In the genomic region with DNA sequence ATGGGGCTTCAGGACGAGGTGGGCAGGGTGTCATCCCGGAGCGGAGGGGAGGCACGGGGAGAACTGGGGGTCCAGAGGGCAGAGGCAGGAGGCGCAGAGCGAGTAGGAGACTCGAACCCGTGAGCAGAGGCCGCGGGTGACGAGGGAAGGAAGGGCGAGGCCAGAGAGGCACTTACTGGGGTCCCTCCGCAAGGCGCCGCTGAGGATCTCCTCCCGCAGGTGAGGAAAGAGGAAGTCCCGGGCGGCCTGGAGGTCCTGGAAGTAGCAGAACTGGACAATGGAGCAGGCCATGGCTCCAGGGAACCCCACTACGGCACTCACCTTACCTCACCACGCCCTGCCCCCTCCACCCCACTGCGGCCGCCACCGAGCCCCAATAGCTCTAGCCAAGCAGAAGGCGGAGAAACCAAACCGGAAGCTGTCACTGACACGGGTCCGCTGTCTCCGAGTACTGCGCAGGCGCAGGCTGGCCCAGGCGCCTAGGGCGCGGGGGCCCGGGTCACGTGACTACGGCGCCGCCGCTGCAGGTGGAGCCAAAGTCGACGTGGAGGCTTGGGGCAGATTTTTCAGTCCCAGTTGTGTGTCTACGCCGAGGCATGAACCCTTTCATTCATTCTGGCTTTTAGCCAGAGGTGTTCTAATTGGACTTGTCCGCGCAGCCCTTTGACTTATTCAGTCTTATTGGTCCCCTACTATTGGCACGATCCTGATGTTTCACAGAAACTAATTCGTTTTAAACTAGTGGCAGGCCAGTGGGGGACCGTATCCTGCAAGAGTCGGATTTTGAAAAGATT, we compare ENCODE assay signal across 1 cellular context.
TF ChIP-seq lines count a peak whose summit lies in the region.

Gene RAB3GAP2 (minus strand): TSS at position 407 of the 794 bp plus-strand sequence. CDS start 116 bp downstream, at position 291.

TF ChIP-seq in HepG2, 621 proteins besides CTCF, POLR2A, EP300 and RAD21 (continued from another document and continues in another):
- TF ChIP-seq CBX2 (IDR thresholded peaks at IDR 0.05; ENCODE audit: low read depth, low read length) (no peak; the same call in 1 of the 2 replicates), CBX2 (CRISPR knock-in tag; IDR thresholded peaks at IDR 0.05; ENCODE audit: low read depth) (no peak), ZNF317 (CRISPR knock-in tag; IDR thresholded peaks at IDR 0.05) (peak; percentile 78; the same call in 1 of the 2 replicates), THRA (CRISPR knock-in tag; IDR thresholded peaks at IDR 0.05; ENCODE audit: borderline replicate concordance) (peak; percentile 13; the same call in 1 of the 2 replicates), NFYC (CRISPR knock-in tag; IDR thresholded peaks at IDR 0.05) (no peak), PRDM10 (CRISPR knock-in tag; IDR thresholded peaks at IDR 0.05; ENCODE audit: low read depth) (peak; percentile 72), ZNF124 (CRISPR knock-in tag; IDR thresholded peaks at IDR 0.05) (no peak), NAIF1 (CRISPR knock-in tag; IDR thresholded peaks at IDR 0.05; ENCODE audit: borderline replicate concordance) (peak; percentile 69; the same call in 1 of the 2 replicates), HOMEZ (CRISPR knock-in tag; IDR thresholded peaks at IDR 0.05; ENCODE audit: low read depth) (peak; percentile 88)
- TF ChIP-seq, protein P1, sequence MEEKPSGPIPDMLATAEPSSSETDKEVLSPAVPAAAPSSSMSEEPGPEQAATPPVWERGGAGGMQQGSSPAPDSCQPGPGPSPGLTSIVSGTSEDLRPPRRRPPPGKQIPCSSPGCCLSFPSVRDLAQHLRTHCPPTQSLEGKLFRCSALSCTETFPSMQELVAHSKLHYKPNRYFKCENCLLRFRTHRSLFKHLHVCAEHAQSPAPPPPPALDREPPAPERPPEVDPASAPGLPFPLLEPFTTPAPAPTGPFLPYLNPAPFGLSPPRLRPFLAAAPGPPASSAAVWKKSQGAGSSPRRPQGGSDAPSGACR (CRISPR knock-in tag; IDR thresholded peaks at IDR 0.05): peak; percentile 53; the same call in 1 of the 2 replicates
- TF ChIP-seq, protein P2, sequence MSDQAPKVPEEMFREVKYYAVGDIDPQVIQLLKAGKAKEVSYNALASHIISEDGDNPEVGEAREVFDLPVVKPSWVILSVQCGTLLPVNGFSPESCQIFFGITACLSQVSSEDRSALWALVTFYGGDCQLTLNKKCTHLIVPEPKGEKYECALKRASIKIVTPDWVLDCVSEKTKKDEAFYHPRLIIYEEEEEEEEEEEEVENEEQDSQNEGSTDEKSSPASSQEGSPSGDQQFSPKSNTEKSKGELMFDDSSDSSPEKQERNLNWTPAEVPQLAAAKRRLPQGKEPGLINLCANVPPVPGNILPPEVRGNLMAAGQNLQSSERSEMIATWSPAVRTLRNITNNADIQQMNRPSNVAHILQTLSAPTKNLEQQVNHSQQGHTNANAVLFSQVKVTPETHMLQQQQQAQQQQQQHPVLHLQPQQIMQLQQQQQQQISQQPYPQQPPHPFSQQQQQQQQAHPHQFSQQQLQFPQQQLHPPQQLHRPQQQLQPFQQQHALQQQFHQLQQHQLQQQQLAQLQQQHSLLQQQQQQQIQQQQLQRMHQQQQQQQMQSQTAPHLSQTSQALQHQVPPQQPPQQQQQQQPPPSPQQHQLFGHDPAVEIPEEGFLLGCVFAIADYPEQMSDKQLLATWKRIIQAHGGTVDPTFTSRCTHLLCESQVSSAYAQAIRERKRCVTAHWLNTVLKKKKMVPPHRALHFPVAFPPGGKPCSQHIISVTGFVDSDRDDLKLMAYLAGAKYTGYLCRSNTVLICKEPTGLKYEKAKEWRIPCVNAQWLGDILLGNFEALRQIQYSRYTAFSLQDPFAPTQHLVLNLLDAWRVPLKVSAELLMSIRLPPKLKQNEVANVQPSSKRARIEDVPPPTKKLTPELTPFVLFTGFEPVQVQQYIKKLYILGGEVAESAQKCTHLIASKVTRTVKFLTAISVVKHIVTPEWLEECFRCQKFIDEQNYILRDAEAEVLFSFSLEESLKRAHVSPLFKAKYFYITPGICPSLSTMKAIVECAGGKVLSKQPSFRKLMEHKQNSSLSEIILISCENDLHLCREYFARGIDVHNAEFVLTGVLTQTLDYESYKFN (CRISPR knock-in tag; conservative IDR thresholded peaks at IDR 0.05): peak; percentile 56
- TF ChIP-seq, protein P3, sequence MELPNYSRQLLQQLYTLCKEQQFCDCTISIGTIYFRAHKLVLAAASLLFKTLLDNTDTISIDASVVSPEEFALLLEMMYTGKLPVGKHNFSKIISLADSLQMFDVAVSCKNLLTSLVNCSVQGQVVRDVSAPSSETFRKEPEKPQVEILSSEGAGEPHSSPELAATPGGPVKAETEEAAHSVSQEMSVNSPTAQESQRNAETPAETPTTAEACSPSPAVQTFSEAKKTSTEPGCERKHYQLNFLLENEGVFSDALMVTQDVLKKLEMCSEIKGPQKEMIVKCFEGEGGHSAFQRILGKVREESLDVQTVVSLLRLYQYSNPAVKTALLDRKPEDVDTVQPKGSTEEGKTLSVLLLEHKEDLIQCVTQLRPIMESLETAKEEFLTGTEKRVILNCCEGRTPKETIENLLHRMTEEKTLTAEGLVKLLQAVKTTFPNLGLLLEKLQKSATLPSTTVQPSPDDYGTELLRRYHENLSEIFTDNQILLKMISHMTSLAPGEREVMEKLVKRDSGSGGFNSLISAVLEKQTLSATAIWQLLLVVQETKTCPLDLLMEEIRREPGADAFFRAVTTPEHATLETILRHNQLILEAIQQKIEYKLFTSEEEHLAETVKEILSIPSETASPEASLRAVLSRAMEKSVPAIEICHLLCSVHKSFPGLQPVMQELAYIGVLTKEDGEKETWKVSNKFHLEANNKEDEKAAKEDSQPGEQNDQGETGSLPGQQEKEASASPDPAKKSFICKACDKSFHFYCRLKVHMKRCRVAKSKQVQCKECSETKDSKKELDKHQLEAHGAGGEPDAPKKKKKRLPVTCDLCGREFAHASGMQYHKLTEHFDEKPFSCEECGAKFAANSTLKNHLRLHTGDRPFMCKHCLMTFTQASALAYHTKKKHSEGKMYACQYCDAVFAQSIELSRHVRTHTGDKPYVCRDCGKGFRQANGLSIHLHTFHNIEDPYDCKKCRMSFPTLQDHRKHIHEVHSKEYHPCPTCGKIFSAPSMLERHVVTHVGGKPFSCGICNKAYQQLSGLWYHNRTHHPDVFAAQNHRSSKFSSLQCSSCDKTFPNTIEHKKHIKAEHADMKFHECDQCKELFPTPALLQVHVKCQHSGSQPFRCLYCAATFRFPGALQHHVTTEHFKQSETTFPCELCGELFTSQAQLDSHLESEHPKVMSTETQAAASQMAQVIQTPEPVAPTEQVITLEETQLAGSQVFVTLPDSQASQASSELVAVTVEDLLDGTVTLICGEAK (IDR thresholded peaks at IDR 0.05): no peak
- TF ChIP-seq, protein P3 (CRISPR knock-in tag; IDR thresholded peaks at IDR 0.05): peak; percentile 88
- TF ChIP-seq, protein P4, sequence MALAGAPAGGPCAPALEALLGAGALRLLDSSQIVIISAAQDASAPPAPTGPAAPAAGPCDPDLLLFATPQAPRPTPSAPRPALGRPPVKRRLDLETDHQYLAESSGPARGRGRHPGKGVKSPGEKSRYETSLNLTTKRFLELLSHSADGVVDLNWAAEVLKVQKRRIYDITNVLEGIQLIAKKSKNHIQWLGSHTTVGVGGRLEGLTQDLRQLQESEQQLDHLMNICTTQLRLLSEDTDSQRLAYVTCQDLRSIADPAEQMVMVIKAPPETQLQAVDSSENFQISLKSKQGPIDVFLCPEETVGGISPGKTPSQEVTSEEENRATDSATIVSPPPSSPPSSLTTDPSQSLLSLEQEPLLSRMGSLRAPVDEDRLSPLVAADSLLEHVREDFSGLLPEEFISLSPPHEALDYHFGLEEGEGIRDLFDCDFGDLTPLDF (CRISPR knock-in tag; IDR thresholded peaks at IDR 0.05): peak; percentile 59
